In genomic region chr2:36453652-36454051, GRCh38 we compare ENCODE assay signal across 23 cellular contexts.
DNase-seq lines count a peak whose midpoint lies in the region; ATAC-seq and TF ChIP-seq lines count a peak whose summit lies in the region.
"Had no signal": no experiment of that assay in that cellular context is flagged by ENCODE, and none has a peak within 500 bp of the region (broad histone marks: within the 10 kb centered on the region; RNA-seq: fewer than 3 reads in every experiment).

No MANE protein-coding gene starts in this region.

- H3K27ac ChIP-seq in A673 (ENCODE audit: low read depth, low read length, poor library complexity, severe bottlenecking) (peak overlapping the region; percentile 2), HUES64 (ENCODE audit: low read depth, low read length) (0 out of 2 replicates have a peak overlapping the region, but pooled peaks have one; percentile 4), brain microvascular endothelial cell (peak overlapping the region; percentile 86)
- H3K27ac ChIP-seq: stomach, WERI-Rb-1 had no signal

- H3K4me1 ChIP-seq in A673 (ENCODE audit: insufficient read depth, low read length, poor library complexity, severe bottlenecking) (peaks cover 83% of the 10 kb centered on the region), HUES64 (ENCODE audit: insufficient read depth, low read length) (peaks cover 48% of the 10 kb centered on the region)

- H3K27me3 ChIP-seq in A673 (replicated peaks; ENCODE audit: insufficient read depth, low read depth, low read length, poor library complexity) = no peaks in the 10 kb centered on the region
- no peaks in the 10 kb centered on the region for H3K27me3 ChIP-seq in HUES64 (ENCODE audit: insufficient read depth, low read length)
- no peaks in the 10 kb centered on the region for H3K27me3 ChIP-seq in brain microvascular endothelial cell (replicated peaks)
- no peaks in the 10 kb centered on the region for H3K27me3 ChIP-seq in MG63
- H3K27me3 ChIP-seq: spleen, stomach, upper lobe of left lung had no signal

- TF ChIP-seq CTCF in A673 (conservative IDR thresholded peaks at IDR 0.05; ENCODE audit: low read depth, low read length) = no peak
- TF ChIP-seq CTCF in brain microvascular endothelial cell (IDR thresholded peaks at IDR 0.05; ENCODE audit: low read depth, low read length, missing control alignments) = no peak
- no peak for TF ChIP-seq CTCF in nephron progenitor cell (IDR thresholded peaks at IDR 0.05)

- no TSS peak for BruUV-seq in A673 (replicated peaks; lab: Mats Ljungman, UMichigan)

- no peaks in the 10 kb centered on the region for H3K9me3 ChIP-seq in A673 (ENCODE audit: low read depth, low read length, poor library complexity, severe bottlenecking)
- no peaks in the 10 kb centered on the region for H3K9me3 ChIP-seq in HUES64 (ENCODE audit: insufficient read depth, low read depth, low read length)
- H3K9me3 ChIP-seq in MG63 = no peaks in the 10 kb centered on the region
- H3K9me3 ChIP-seq: spleen, stomach, upper lobe of left lung had no signal

- H3K27me3 Mint-ChIP-seq in nephron progenitor cell (ENCODE audit: low read depth, poor library complexity) = no peaks in the 10 kb centered on the region
- H3K27me3 Mint-ChIP-seq: activated naive CD8-positive, alpha-beta T cell; activated T-helper 17 cell treated with anti-CD3 and anti-CD28 coated beads, Interleukin-2, amount 50 U/mL, for 72 hours had no signal

- peak overlapping the region; percentile 71 for H3K27ac Mint-ChIP-seq in nephron progenitor cell
- no peak overlapping the region for H3K27ac Mint-ChIP-seq in activated naive CD4-positive, alpha-beta T cell treated with anti-CD3 and anti-CD28 coated beads, Interleukin-2, amount 50 U/mL, for 72 hours
- H3K27ac Mint-ChIP-seq: activated naive CD8-positive, alpha-beta T cell; activated T-helper 17 cell treated with anti-CD3 and anti-CD28 coated beads, Interleukin-2, amount 50 U/mL, for 72 hours had no signal

- intact Hi-C loops in A673 (cut with micrococcal nuclease; ENCODE audit: unreplicated experiment) = no loop called here

- H3K4me3 Mint-ChIP-seq in nephron progenitor cell = no peak overlapping the region
- H3K4me3 Mint-ChIP-seq: activated naive CD8-positive, alpha-beta T cell; activated T-helper 17 cell treated with anti-CD3 and anti-CD28 coated beads, Interleukin-2, amount 50 U/mL, for 72 hours had no signal

- H3K4me3 ChIP-seq in A673 (ENCODE audit: low read depth, low read length, poor library complexity, severe bottlenecking) (no peak overlapping the region), HUES64 (ENCODE audit: low read length) (no peak overlapping the region), brain microvascular endothelial cell (ENCODE audit: low read depth, low read length) (no peak overlapping the region), MG63 (no peak overlapping the region)
- H3K4me3 ChIP-seq: spleen, stomach, upper lobe of left lung had no signal

- in situ Hi-C loops in brain microvascular endothelial cell (cut with HindIII; ENCODE audit: low pct_ligation_motif_present, low sequenced_read_pairs) = no loop called here

- ATAC-seq in activated naive CD4-positive, alpha-beta T cell treated with anti-CD3 and anti-CD28 coated beads, Interleukin-2, amount 50 U/mL, for 72 hours = no peak
- ATAC-seq: activated T-helper 17 cell treated with anti-CD3 and anti-CD28 coated beads, Interleukin-2, amount 50 U/mL, for 72 hours; esophagus mucosa had no signal

- H3K36me3 ChIP-seq in A673 (ENCODE audit: insufficient read depth, low read length, poor library complexity, severe bottlenecking) = no peaks in the 10 kb centered on the region
- peaks cover 31% of the 10 kb centered on the region for H3K36me3 ChIP-seq in HUES64 (ENCODE audit: insufficient read depth, low read length)
- peaks cover 12% of the 10 kb centered on the region for H3K36me3 ChIP-seq in brain microvascular endothelial cell (replicated peaks)
- H3K36me3 ChIP-seq in MG63 = peaks cover 88% of the 10 kb centered on the region
- H3K36me3 ChIP-seq: WERI-Rb-1 had no signal

- WGBS in HUES64 = 79% methylated on average over 2 of the region's 3 CpGs

- H3K9me3 Mint-ChIP-seq in nephron progenitor cell = no peaks in the 10 kb centered on the region
- H3K9me3 Mint-ChIP-seq in activated naive CD4-positive, alpha-beta T cell treated with anti-CD3 and anti-CD28 coated beads, Interleukin-2, amount 50 U/mL, for 72 hours = no peaks in the 10 kb centered on the region

- no peaks in the 10 kb centered on the region for H3K4me1 Mint-ChIP-seq in nephron progenitor cell
- H3K4me1 Mint-ChIP-seq: activated T-helper 17 cell treated with anti-CD3 and anti-CD28 coated beads, Interleukin-2, amount 50 U/mL, for 72 hours had no signal

- CTCF ChIA-PET in A673 (lab: Charles Lee) = no interaction called here

- H3K36me3 Mint-ChIP-seq in nephron progenitor cell (ENCODE audit: low read depth) = peaks cover 15% of the 10 kb centered on the region
- no peaks in the 10 kb centered on the region for H3K36me3 Mint-ChIP-seq in activated naive CD4-positive, alpha-beta T cell treated with anti-CD3 and anti-CD28 coated beads, Interleukin-2, amount 50 U/mL, for 72 hours
- H3K36me3 Mint-ChIP-seq: activated naive CD8-positive, alpha-beta T cell had no signal

- no peak overlapping the region for H3K9ac ChIP-seq in HUES64 (ENCODE audit: low read depth, low read length)

- POLR2A ChIA-PET in A673 (lab: Charles Lee; ENCODE audit: low non-redundant PET) = no interaction called here

- DNase-seq in A673 (ENCODE audit: low spot score) = no peak
- DNase-seq in brain microvascular endothelial cell = no peak
- no peak for DNase-seq in nephron progenitor cell
- no peak for DNase-seq in GM19240 (ENCODE audit: insufficient read length, low spot score)
- no peak for DNase-seq in NCI-H524 treated with DMSO at 0.1 percent for 48 hours (lab: John Stamatoyannopoulos, UW)
- no peak for DNase-seq in activated naive CD4-positive, alpha-beta T cell treated with anti-CD3 and anti-CD28 coated beads, Interleukin-2, amount 50 U/mL, for 72 hours (ENCODE audit: low spot score in 2 of 2)
- no peak for DNase-seq in MG63
- DNase-seq: activated CD4-positive, alpha-beta T cell treated with anti-CD3 and anti-CD28 coated beads, Interleukin-2, amount 50 U/mL, for 1 hour; DND-41; effector memory CD4-positive, alpha-beta T cell; H7; Karpas-422; NCI-H1092 treated with DMSO at 0.1 percent for 48 hours; NCI-H510A treated with DMSO at 0.1 percent for 48 hours; spleen; stimulated activated CD4-positive, alpha-beta T cell treated with anti-CD3 and anti-CD28 coated beads, Interleukin-4, amount 100 ng/mL, for 24 hours; stomach; upper lobe of left lung; WERI-Rb-1 had no signal

Comparison
In these comparisons a context has a peak if more than half of its experiments do, and no peak if none do; other contexts are left out.
1. H3K27ac ChIP-seq: peak in every context shown above with its lines; median percentile 86 in brain microvascular endothelial cell; 4 in HUES64; 2 in A673.